9 cellular contexts compared by ENCODE assay signal in the genomic region with DNA sequence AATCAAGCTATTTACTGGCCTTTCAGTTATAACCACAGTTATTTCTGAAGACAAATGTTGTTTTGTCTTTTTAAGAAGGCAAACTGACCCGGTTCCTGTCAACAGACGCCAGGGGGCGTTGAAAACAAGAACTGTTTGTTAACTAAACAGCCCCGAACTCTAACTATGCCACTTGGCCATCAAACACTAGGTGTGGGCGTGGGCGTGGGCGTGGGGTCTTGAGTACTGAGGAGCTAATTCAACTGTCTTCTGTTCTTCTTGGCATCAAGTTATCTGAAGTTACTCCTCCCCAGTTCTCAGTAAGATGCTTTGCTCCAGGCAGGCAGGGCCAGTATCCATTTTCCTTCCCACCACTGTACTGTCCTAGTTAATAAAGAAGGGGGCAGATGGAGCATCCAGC.
DNase-seq lines count a peak whose midpoint lies in the region; ATAC-seq and TF ChIP-seq lines count a peak whose summit lies in the region.
"Had no signal": no experiment of that assay in that cellular context is flagged by ENCODE, and none has a peak within 500 bp of the region (broad histone marks: within the 10 kb centered on the region; RNA-seq: fewer than 3 reads in every experiment).

No MANE protein-coding gene starts in this region.

- WGBS in tibial nerve, 2 donors, result 7 to 13% methylated on average over 7 of the region's 7 CpGs

- H3K9me3 Mint-ChIP-seq in GM23338, result no peaks in the 10 kb centered on the region

- no peaks in the 10 kb centered on the region for H3F3A ChIP-seq in GM23338 (replicated peaks; ENCODE audit: low read depth)

- H3K27ac ChIP-seq in GM23338 (ENCODE audit: low read depth), result no peak overlapping the region
- H3K27ac ChIP-seq in tibial nerve, result peak overlapping the region in 2 of 4 donors; percentile 31 to 60

- H3K36me3 ChIP-seq in GM23338 (ENCODE audit: insufficient read depth), result no peaks in the 10 kb centered on the region
- H3K36me3 ChIP-seq in NT2/D1 (ENCODE audit: insufficient read depth, insufficient read length, low read length), result no peaks in the 10 kb centered on the region
- no peaks in the 10 kb centered on the region for H3K36me3 ChIP-seq in tibial nerve

- no peaks in the 10 kb centered on the region for H3K27me3 ChIP-seq in GM23338 (ENCODE audit: insufficient read depth)
- no peaks in the 10 kb centered on the region for H3K27me3 ChIP-seq in NT2/D1 (ENCODE audit: insufficient read depth, insufficient read length)
- H3K27me3 ChIP-seq in tibial nerve, result no peaks in the 10 kb centered on the region

- H3K4me3 ChIP-seq in AG09309 (ENCODE audit: control insufficient read depth, low read depth, low read length), result no peak overlapping the region
- no peak overlapping the region for H3K4me3 ChIP-seq in GM23338
- H3K4me3 ChIP-seq in NT2/D1 (ENCODE audit: insufficient read length, low read depth), result no peak overlapping the region
- H3K4me3 ChIP-seq in fibroblast of mammary gland (ENCODE audit: control insufficient read depth, low read depth, low read length), result no peak overlapping the region
- no peak overlapping the region for H3K4me3 ChIP-seq in tibial nerve
- H3K4me3 ChIP-seq: skin epidermis had no signal

- ATAC-seq in GM23338, result peak; percentile 79
- ATAC-seq in omental fat pad (ENCODE audit: low FRiP score), result no peak
- ATAC-seq in GM21360 (IDR thresholded peaks at IDR 0.05; ENCODE audit: unreplicated experiment), result no peak

- H3K9me2 ChIP-seq in GM23338 (ENCODE audit: insufficient read depth), result no peaks in the 10 kb centered on the region

- peak in 1 of 2 donors; percentile 73 for TF ChIP-seq EP300 in tibial nerve (IDR thresholded peaks at IDR 0.05)

- peak; percentile 67 for TF ChIP-seq CTCF in AG09309 (IDR thresholded peaks at IDR 0.05; ENCODE audit: control insufficient read depth, insufficient read depth, low read depth, low read length, missing control alignments)
- TF ChIP-seq CTCF in GM23338 (conservative IDR thresholded peaks at IDR 0.05; ENCODE audit: low read depth in 2 of 2), result peak; percentile 71 to 86
- TF ChIP-seq CTCF in fibroblast of mammary gland (conservative IDR thresholded peaks at IDR 0.05; ENCODE audit: control insufficient read depth, insufficient read depth, low read depth, low read length), result peak; percentile 55
- no peak for TF ChIP-seq CTCF in omental fat pad (IDR thresholded peaks at IDR 0.05)
- peak; percentile 50 to 61 (median 56) for TF ChIP-seq CTCF in tibial nerve (IDR thresholded peaks at IDR 0.05)

- H3K9me3 ChIP-seq in NT2/D1 (ENCODE audit: insufficient read depth, low read length) (no peaks in the 10 kb centered on the region), tibial nerve (no peaks in the 10 kb centered on the region)

- no peaks in the 10 kb centered on the region for H3K36me3 Mint-ChIP-seq in GM23338 (ENCODE audit: low read depth)

- peaks cover 3% of the 10 kb centered on the region for H3K27me3 Mint-ChIP-seq in GM23338 (ENCODE audit: insufficient read depth, low read depth, poor library complexity)

- H3K9ac ChIP-seq in NT2/D1 (ENCODE audit: insufficient read length, low read depth), result no peak overlapping the region

- H2AFZ ChIP-seq in GM23338, result 0 out of 2 replicates have a peak overlapping the region, but pooled peaks have one; percentile 15

- H3K4me1 Mint-ChIP-seq in GM23338, result peaks cover 3% of the 10 kb centered on the region; the same call in 1 of the 3 replicates

- DNase-seq in AG09309 (ENCODE audit: low read depth), result peak; percentile 4
- DNase-seq in GM23338 (ENCODE audit: low spot score), result peak; percentile 90
- DNase-seq in NT2/D1 (ENCODE audit: low read depth, low spot score), result peak; percentile 23
- DNase-seq in activated T-cell treated with anti-CD3 and anti-CD28 coated beads, Interleukin-2, amount 50 U/mL, for 1 hour, result peak; percentile 45
- peak; percentile 37 for DNase-seq in fibroblast of mammary gland (ENCODE audit: low read depth)
- DNase-seq in omental fat pad (ENCODE audit: low spot score), result peak; percentile 25
- DNase-seq in tibial nerve (ENCODE audit: low spot score in 2 of 2), result peak; percentile 60 to 64

- H4K20me1 ChIP-seq in GM23338 (replicated peaks; ENCODE audit: insufficient read depth), result no peaks in the 10 kb centered on the region

- H3K79me2 ChIP-seq in GM23338 (replicated peaks; ENCODE audit: insufficient read depth), result no peaks in the 10 kb centered on the region

- H3K27ac Mint-ChIP-seq in GM23338, result no peak overlapping the region

- no peaks in the 10 kb centered on the region for H3K4me1 ChIP-seq in GM23338 (ENCODE audit: insufficient read depth)
- no peaks in the 10 kb centered on the region for H3K4me1 ChIP-seq in NT2/D1 (ENCODE audit: insufficient read depth, insufficient read length)
- peaks cover 0 to 26% (median 8%) of the 10 kb centered on the region in 4 donors for H3K4me1 ChIP-seq in tibial nerve

- no peak overlapping the region for H3K4me2 ChIP-seq in GM23338

- no peak overlapping the region for H3K4me3 Mint-ChIP-seq in GM23338

- no peak for TF ChIP-seq POLR2A in tibial nerve (IDR thresholded peaks at IDR 0.05)

TF ChIP-seq in GM23338, 12 proteins besides CTCF, POLR2A, EP300 and RAD21 (continues in another document):
- no peak for TF ChIP-seq EZH2phosphoT487 (IDR thresholded peaks at IDR 0.05; ENCODE audit: unreplicated experiment)
- TF ChIP-seq, protein P1, sequence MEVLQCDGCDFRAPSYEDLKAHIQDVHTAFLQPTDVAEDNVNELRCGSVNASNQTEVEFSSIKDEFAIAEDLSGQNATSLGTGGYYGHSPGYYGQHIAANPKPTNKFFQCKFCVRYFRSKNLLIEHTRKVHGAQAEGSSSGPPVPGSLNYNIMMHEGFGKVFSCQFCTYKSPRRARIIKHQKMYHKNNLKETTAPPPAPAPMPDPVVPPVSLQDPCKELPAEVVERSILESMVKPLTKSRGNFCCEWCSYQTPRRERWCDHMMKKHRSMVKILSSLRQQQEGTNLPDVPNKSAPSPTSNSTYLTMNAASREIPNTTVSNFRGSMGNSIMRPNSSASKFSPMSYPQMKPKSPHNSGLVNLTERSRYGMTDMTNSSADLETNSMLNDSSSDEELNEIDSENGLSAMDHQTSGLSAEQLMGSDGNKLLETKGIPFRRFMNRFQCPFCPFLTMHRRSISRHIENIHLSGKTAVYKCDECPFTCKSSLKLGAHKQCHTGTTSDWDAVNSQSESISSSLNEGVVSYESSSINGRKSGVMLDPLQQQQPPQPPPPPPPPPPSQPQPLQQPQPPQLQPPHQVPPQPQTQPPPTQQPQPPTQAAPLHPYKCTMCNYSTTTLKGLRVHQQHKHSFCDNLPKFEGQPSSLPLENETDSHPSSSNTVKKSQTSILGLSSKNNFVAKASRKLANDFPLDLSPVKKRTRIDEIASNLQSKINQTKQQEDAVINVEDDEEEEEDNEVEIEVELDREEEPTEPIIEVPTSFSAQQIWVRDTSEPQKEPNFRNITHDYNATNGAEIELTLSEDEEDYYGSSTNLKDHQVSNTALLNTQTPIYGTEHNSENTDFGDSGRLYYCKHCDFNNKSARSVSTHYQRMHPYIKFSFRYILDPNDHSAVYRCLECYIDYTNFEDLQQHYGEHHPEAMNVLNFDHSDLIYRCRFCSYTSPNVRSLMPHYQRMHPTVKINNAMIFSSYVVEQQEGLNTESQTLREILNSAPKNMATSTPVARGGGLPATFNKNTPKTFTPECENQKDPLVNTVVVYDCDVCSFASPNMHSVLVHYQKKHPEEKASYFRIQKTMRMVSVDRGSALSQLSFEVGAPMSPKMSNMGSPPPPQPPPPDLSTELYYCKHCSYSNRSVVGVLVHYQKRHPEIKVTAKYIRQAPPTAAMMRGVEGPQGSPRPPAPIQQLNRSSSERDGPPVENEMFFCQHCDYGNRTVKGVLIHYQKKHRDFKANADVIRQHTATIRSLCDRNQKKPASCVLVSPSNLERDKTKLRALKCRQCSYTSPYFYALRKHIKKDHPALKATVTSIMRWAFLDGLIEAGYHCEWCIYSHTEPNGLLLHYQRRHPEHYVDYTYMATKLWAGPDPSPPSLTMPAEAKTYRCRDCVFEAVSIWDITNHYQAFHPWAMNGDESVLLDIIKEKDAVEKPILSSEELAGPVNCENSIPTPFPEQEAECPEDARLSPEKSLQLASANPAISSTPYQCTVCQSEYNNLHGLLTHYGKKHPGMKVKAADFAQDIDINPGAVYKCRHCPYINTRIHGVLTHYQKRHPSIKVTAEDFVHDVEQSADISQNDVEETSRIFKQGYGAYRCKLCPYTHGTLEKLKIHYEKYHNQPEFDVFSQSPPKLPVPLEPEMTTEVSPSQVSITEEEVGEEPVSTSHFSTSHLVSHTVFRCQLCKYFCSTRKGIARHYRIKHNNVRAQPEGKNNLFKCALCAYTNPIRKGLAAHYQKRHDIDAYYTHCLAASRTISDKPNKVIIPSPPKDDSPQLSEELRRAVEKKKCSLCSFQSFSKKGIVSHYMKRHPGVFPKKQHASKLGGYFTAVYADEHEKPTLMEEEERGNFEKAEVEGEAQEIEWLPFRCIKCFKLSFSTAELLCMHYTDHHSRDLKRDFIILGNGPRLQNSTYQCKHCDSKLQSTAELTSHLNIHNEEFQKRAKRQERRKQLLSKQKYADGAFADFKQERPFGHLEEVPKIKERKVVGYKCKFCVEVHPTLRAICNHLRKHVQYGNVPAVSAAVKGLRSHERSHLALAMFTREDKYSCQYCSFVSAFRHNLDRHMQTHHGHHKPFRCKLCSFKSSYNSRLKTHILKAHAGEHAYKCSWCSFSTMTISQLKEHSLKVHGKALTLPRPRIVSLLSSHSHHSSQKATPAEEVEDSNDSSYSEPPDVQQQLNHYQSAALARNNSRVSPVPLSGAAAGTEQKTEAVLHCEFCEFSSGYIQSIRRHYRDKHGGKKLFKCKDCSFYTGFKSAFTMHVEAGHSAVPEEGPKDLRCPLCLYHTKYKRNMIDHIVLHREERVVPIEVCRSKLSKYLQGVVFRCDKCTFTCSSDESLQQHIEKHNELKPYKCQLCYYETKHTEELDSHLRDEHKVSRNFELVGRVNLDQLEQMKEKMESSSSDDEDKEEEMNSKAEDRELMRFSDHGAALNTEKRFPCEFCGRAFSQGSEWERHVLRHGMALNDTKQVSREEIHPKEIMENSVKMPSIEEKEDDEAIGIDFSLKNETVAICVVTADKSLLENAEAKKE (CRISPR knock-in tag; IDR thresholded peaks at IDR 0.05), result no peak

Comparison
In these comparisons a context has a peak if more than half of its experiments do, and no peak if none do; other contexts are left out.
1. DNase-seq: peak in every context shown above with its lines; median percentile 90 in GM23338; 62 in tibial nerve; 45 in activated T-cell treated with anti-CD3 and anti-CD28 coated beads, Interleukin-2, amount 50 U/mL, for 1 hour; 37 in fibroblast of mammary gland; 25 in omental fat pad; 23 in NT2/D1; 4 in AG09309.
2. CTCF ChIP-seq: peak in AG09309 (single experiment), GM23338 (2 of 2), fibroblast of mammary gland (single experiment) and tibial nerve (5 of 5); none in omental fat pad (0 of 3).